ENCODE assay signal across 16 cellular contexts in the genomic region with DNA sequence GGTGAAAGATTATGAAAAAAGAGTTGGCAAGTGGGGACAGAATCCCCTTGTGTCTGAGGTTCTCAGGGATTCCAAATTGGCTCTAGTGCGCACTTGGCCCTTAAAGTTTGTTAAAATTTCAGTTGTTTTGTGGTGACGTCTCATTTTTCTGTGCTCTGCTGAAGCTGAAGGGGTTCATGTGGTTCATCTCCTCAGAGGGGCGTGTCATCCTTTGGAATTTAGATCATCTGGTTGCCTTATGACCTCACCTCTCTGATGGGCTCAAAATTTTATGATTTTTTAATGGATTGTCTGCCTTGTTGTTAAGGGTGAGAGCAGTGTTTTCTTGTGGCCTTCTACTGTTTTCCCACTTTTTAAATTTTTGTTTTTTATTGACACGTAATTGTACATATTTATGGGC. TPM values are rescaled to one million over a fixed set of nuclear protein-coding genes. Genes with fewer than 3 reads are reported as not detected.
DNase-seq lines count a peak whose midpoint lies in the region; ATAC-seq and TF ChIP-seq lines count a peak whose summit lies in the region.
"Had no signal": no experiment of that assay in that cellular context is flagged by ENCODE, and none has a peak within 500 bp of the region (broad histone marks: within the 10 kb centered on the region; RNA-seq: fewer than 3 reads in every experiment).

No MANE protein-coding gene starts in this region.

- TF ChIP-seq CTCF in RWPE1 (conservative IDR thresholded peaks at IDR 0.05; ENCODE audit: low read depth): no peak
- TF ChIP-seq CTCF in neural progenitor cell (IDR thresholded peaks at IDR 0.05): no peak

- H3K4me1 ChIP-seq in neural progenitor cell: peaks cover 13% of the 10 kb centered on the region

- no peaks in the 10 kb centered on the region for H3K36me3 ChIP-seq in neural progenitor cell
- H3K36me3 ChIP-seq: MG63 had no signal

- no peak overlapping the region for H3K4me2 ChIP-seq in neural progenitor cell
- H3K4me2 ChIP-seq: A549 had no signal

- ATAC-seq in naive B cell (ENCODE audit: low read depth in 2 of 2) (no peak), HG02970 (IDR thresholded peaks at IDR 0.05; ENCODE audit: low FRiP score, unreplicated experiment) (no peak)

- no peak overlapping the region for H3K4me3 Mint-ChIP-seq in naive B cell
- H3K4me3 Mint-ChIP-seq in neural progenitor cell: no peak overlapping the region

- no peaks in the 10 kb centered on the region for H3K79me2 ChIP-seq in neural progenitor cell (ENCODE audit: low read depth)

- H3K27me3 Mint-ChIP-seq in naive B cell (no peaks in the 10 kb centered on the region), neural progenitor cell (ENCODE audit: insufficient read depth, low read depth) (no peaks in the 10 kb centered on the region)

- H3F3A ChIP-seq in neural progenitor cell (ENCODE audit: low read depth): no peaks in the 10 kb centered on the region

- H3K4me3 ChIP-seq in neural progenitor cell: no peak overlapping the region
- H3K4me3 ChIP-seq: A549, MG63 had no signal

- POLR2A ChIA-PET in RWPE1 (lab: Yijun Ruan, JAX; ENCODE audit: low non-redundant PET): no interaction called here

- no peaks in the 10 kb centered on the region for H3K27me3 ChIP-seq in neural progenitor cell
- H3K27me3 ChIP-seq: MG63 had no signal

- H3K27ac Mint-ChIP-seq in naive B cell (peak overlapping the region in 4 of 6 donors; percentile 0 to 74 (median 46)), neural progenitor cell (no peak overlapping the region)

- H3K4me1 Mint-ChIP-seq in naive B cell (peaks cover 41 to 57% (median 55%) of the 10 kb centered on the region in 3 donors), neural progenitor cell (peaks cover 7% of the 10 kb centered on the region)

- H3K36me3 Mint-ChIP-seq in naive B cell (peaks cover 0 to 2% of the 10 kb centered on the region in 2 donors), neural progenitor cell (no peaks in the 10 kb centered on the region)

- DNase-seq in AG08395 (ENCODE audit: low spot score) (peak; percentile 43), GM03348 (ENCODE audit: low spot score) (peak; percentile 24), RWPE1 (ENCODE audit: low spot score) (peak; percentile 16), naive B cell (no peak), neural progenitor cell (ENCODE audit: low spot score) (no peak), anterior cingulate cortex (lab: John Stamatoyannopoulos, UW) (no peak)
- DNase-seq: COR-L47, KBM-7, MG63, NCI-H1105 treated with DMSO at 0.1 percent for 48 hours, NCI-H187, NCI-H446 treated with DMSO at 0.1 percent for 48 hours, OCI-M1 had no signal

- H4K20me1 ChIP-seq in neural progenitor cell (ENCODE audit: low read depth): no peaks in the 10 kb centered on the region

- H2AFZ ChIP-seq in neural progenitor cell (replicated peaks): no peak overlapping the region

- H3K9me3 ChIP-seq in neural progenitor cell (ENCODE audit: low read depth): no peaks in the 10 kb centered on the region
- H3K9me3 ChIP-seq: A549, MG63 had no signal

- no peak overlapping the region for H3K27ac ChIP-seq in RWPE1
- no peak overlapping the region for H3K27ac ChIP-seq in neural progenitor cell
- H3K27ac ChIP-seq: A549 had no signal

- CTCF ChIA-PET in RWPE1 (lab: Yijun Ruan, JAX): interaction anchor here (0.6 kb wide), 1 partner anchor 342 kb away, joined by 4 read pairs; no protein-coding TSS in a partner anchor

- H3K9me3 Mint-ChIP-seq in naive B cell: no peaks in the 10 kb centered on the region
- no peaks in the 10 kb centered on the region for H3K9me3 Mint-ChIP-seq in neural progenitor cell

- H3K9ac ChIP-seq in neural progenitor cell: no peak overlapping the region

RNA-seq across cellular contexts. Expression of a gene that starts 20.3 kb away (rescaled TPM):
- 10 to 100 TPM; 69.3 to 83.5 (median 72.4) TPM for polyA plus RNA-seq in naive B cell (ENCODE audit: low read depth in 6 of 6)
- 8.0 and 8.5 TPM in 2 replicates for total RNA-seq in neural progenitor cell (ENCODE audit: low replicate concordance)

RNA-seq across cellular contexts. Expression of a gene that starts 26.6 kb away (rescaled TPM):
- not detected for polyA plus RNA-seq in naive B cell (ENCODE audit: low read depth in 6 of 6)
- not detected in 2 replicates for total RNA-seq in neural progenitor cell (ENCODE audit: low replicate concordance)
- total RNA-seq: RPMI7951 had no signal

Comparison
In these comparisons a context has a peak if more than half of its experiments do, and no peak if none do; other contexts are left out.
1. DNase-seq: peak in AG08395 (single experiment), GM03348 (single experiment) and RWPE1 (single experiment); none in naive B cell (single experiment), neural progenitor cell (single experiment) and anterior cingulate cortex (0 of 58).